In the genomic region with DNA sequence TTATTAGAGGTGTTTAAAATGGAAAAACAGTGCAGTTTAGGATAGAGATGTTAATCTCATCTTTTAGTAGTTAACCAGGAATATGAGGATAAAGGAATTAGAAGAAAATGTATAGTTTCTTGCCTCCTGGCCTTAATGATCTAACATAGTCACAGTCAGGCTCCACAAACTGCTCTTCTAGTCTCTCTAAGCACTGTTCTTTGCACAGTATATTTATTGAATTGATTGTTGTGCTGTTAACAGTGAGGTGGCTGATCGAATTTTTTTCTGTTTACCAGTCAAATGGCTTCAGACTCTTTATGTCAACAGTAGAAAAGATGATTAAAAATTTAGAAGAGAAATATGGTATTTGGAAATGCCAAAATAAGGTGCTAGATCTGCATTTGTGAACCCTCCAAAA, we compare ENCODE assay signal across 1 cellular context.
TF ChIP-seq lines count a peak whose summit lies in the region.

No MANE protein-coding gene starts in this region.

TF ChIP-seq in HCT116, 20 proteins besides CTCF, POLR2A, EP300 and RAD21 (continued from another document):
- TF ChIP-seq EZH2 (IDR thresholded peaks at IDR 0.05): no peak
- TF ChIP-seq SRF (IDR thresholded peaks at IDR 0.05; ENCODE audit: low read depth): no peak
- TF ChIP-seq, protein P1, sequence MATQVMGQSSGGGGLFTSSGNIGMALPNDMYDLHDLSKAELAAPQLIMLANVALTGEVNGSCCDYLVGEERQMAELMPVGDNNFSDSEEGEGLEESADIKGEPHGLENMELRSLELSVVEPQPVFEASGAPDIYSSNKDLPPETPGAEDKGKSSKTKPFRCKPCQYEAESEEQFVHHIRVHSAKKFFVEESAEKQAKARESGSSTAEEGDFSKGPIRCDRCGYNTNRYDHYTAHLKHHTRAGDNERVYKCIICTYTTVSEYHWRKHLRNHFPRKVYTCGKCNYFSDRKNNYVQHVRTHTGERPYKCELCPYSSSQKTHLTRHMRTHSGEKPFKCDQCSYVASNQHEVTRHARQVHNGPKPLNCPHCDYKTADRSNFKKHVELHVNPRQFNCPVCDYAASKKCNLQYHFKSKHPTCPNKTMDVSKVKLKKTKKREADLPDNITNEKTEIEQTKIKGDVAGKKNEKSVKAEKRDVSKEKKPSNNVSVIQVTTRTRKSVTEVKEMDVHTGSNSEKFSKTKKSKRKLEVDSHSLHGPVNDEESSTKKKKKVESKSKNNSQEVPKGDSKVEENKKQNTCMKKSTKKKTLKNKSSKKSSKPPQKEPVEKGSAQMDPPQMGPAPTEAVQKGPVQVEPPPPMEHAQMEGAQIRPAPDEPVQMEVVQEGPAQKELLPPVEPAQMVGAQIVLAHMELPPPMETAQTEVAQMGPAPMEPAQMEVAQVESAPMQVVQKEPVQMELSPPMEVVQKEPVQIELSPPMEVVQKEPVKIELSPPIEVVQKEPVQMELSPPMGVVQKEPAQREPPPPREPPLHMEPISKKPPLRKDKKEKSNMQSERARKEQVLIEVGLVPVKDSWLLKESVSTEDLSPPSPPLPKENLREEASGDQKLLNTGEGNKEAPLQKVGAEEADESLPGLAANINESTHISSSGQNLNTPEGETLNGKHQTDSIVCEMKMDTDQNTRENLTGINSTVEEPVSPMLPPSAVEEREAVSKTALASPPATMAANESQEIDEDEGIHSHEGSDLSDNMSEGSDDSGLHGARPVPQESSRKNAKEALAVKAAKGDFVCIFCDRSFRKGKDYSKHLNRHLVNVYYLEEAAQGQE (IDR thresholded peaks at IDR 0.05; ENCODE audit: low read depth): no peak
- TF ChIP-seq, protein P2, sequence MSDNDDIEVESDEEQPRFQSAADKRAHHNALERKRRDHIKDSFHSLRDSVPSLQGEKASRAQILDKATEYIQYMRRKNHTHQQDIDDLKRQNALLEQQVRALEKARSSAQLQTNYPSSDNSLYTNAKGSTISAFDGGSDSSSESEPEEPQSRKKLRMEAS (IDR thresholded peaks at IDR 0.05): no peak
- TF ChIP-seq, protein P3, sequence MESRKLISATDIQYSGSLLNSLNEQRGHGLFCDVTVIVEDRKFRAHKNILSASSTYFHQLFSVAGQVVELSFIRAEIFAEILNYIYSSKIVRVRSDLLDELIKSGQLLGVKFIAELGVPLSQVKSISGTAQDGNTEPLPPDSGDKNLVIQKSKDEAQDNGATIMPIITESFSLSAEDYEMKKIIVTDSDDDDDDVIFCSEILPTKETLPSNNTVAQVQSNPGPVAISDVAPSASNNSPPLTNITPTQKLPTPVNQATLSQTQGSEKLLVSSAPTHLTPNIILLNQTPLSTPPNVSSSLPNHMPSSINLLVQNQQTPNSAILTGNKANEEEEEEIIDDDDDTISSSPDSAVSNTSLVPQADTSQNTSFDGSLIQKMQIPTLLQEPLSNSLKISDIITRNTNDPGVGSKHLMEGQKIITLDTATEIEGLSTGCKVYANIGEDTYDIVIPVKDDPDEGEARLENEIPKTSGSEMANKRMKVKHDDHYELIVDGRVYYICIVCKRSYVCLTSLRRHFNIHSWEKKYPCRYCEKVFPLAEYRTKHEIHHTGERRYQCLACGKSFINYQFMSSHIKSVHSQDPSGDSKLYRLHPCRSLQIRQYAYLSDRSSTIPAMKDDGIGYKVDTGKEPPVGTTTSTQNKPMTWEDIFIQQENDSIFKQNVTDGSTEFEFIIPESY (IDR thresholded peaks at IDR 0.05; ENCODE audit: extremely low read depth, insufficient replicate concordance, low read length): no peak
- TF ChIP-seq CBX3 (IDR thresholded peaks at IDR 0.05; ENCODE audit: low read depth): no peak
- TF ChIP-seq JUND (IDR thresholded peaks at IDR 0.05): no peak
